1 cellular context compared by ENCODE assay signal in genomic region chr7:31316876-31317275, GRCh38.
TF ChIP-seq lines count a peak whose summit lies in the region.

No MANE protein-coding gene starts in this region.

TF ChIP-seq in HepG2, 621 proteins besides CTCF, POLR2A, EP300 and RAD21 (continued from another document):
- no peak for TF ChIP-seq ZNF280D (CRISPR knock-in tag; IDR thresholded peaks at IDR 0.05)
- no peak for TF ChIP-seq CREM (IDR thresholded peaks at IDR 0.05)
- no peak for TF ChIP-seq CREM (CRISPR knock-in tag; IDR thresholded peaks at IDR 0.05)
